ENCODE assay signal across 21 cellular contexts in the genomic region with DNA sequence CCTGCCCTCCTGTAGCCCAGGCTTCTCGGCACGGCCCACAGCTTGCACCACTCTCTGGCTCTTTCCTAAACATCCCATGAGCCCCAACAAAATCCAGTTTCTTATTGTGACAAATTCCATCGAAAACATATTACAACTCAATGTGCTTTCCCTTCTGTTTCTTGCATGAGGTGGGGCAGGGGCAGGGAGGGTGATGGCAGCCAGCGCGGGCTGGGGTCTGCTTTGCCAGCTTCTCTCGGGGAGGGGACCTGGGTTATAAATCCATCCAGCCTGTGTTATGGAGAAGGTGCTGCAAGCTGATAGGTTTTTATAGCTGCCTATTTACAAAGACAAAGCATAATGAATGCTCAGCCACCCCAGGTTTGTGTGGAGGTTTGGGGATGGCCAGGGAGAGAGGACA. TPM values are rescaled to one million over a fixed set of nuclear protein-coding genes. Genes with fewer than 3 reads are reported as not detected.
"Had no signal": no experiment of that assay in that cellular context is flagged by ENCODE, and none has a peak within 500 bp of the region (broad histone marks: within the 10 kb centered on the region; RNA-seq: fewer than 3 reads in every experiment).

No MANE protein-coding gene starts in this region.

- H3K4me1 ChIP-seq: SJSA1 had no signal

- H3K36me3 ChIP-seq: MG63, SJSA1 had no signal

- H3K4me3 ChIP-seq: MG63, SJSA1, SK-N-MC had no signal

- DNase-seq: IMR-90, Karpas-422, KG1, MG63, NCI-H1092, NCI-H1105 treated with DMSO at 0.1 percent for 48 hours, NCI-H1417 treated with DMSO at 0.1 percent for 48 hours, NCI-H187, NCI-H2029, NCI-H2081 treated with DMSO at 0.1 percent for 48 hours, NCI-H226, NCI-H446, NCI-H510A, NCI-H524 treated with DMSO at 0.1 percent for 48 hours, NCI-H69, NCI-H774, RPMI8226, SIG-M5 had no signal

- H3K9me3 ChIP-seq: MG63, SJSA1 had no signal

- H3K27ac ChIP-seq: SJSA1, SK-N-MC had no signal

- ATAC-seq: HepG2 had no signal

- H3K27me3 ChIP-seq: MG63, SJSA1 had no signal

RNA-seq across cellular contexts. Expression of gene PPP2R2C, which starts 21.1 kb away (rescaled TPM):
- total RNA-seq: IMR-90, SJSA1 had no signal
